ENCODE assay signal across 8 cellular contexts in genomic region chr6:148509789-148510581, GRCh38.
A peak's percentile ranks its signal among the peaks of the same experiment; 100 is the strongest.
DNase-seq lines count a peak whose midpoint lies in the region; ATAC-seq, FAIRE-seq and TF ChIP-seq lines count a peak whose summit lies in the region.

No MANE protein-coding gene starts in this region.

- no peaks in the 10 kb centered on the region for H3K36me3 Mint-ChIP-seq in activated naive CD8-positive, alpha-beta T cell treated with anti-CD3 and anti-CD28 coated beads for 36 hours
- H3K36me3 Mint-ChIP-seq in activated CD8-positive, alpha-beta T cell treated with anti-CD3 and anti-CD28 coated beads, Interleukin-2, amount 10 ng/mL, durations not matched to agents 7 days and 5 days (ENCODE audit: low read depth) = no peaks in the 10 kb centered on the region

- H3K9me3 Mint-ChIP-seq in activated naive CD8-positive, alpha-beta T cell treated with anti-CD3 and anti-CD28 coated beads for 36 hours = no peaks in the 10 kb centered on the region
- no peaks in the 10 kb centered on the region for H3K9me3 Mint-ChIP-seq in activated CD8-positive, alpha-beta T cell treated with anti-CD3 and anti-CD28 coated beads, Interleukin-2, amount 10 ng/mL, durations not matched to agents 7 days and 5 days (ENCODE audit: insufficient read depth)

- no peaks in the 10 kb centered on the region for H4K20me1 ChIP-seq in neural cell (ENCODE audit: insufficient read depth)

- CTCF ChIA-PET in activated CD8-positive, alpha-beta T cell treated with anti-CD3 and anti-CD28 coated beads, Interleukin-2, amount 10 ng/mL, durations not matched to agents 7 days and 5 days (lab: Charles Lee) = no interaction called here

- no peak for TF ChIP-seq CTCF in neural cell (IDR thresholded peaks at IDR 0.05; ENCODE audit: poor library complexity, severe bottlenecking)

- DNase-seq in RCC 7860 (ENCODE audit: low spot score) = peak; percentile 42
- DNase-seq in erythroblast (lab: John Stamatoyannopoulos, UW) = peak; percentile 5 to 8
- DNase-seq in NCI-H1436 (lab: John Stamatoyannopoulos, UW) = no peak
- no peak for DNase-seq in activated naive CD8-positive, alpha-beta T cell treated with anti-CD3 and anti-CD28 coated beads for 36 hours
- DNase-seq in activated CD8-positive, alpha-beta T cell treated with anti-CD3 and anti-CD28 coated beads, Interleukin-2, amount 10 ng/mL, durations not matched to agents 7 days and 5 days = no peak

- no peak overlapping the region for H3K4me2 ChIP-seq in neural cell (ENCODE audit: low read length)

- no peaks in the 10 kb centered on the region for H3K36me3 ChIP-seq in neural cell (ENCODE audit: insufficient read depth, low read length)

- ATAC-seq in GM19043 (IDR thresholded peaks at IDR 0.05; ENCODE audit: low read depth, unreplicated experiment) = peak; percentile 70
- ATAC-seq in HG03175 (IDR thresholded peaks at IDR 0.05; ENCODE audit: unreplicated experiment) = peak; percentile 85
- ATAC-seq in activated CD8-positive, alpha-beta T cell treated with anti-CD3 and anti-CD28 coated beads, Interleukin-2, amount 10 ng/mL, durations not matched to agents 7 days and 5 days = no peak

- no peaks in the 10 kb centered on the region for H3F3A ChIP-seq in neural cell (ENCODE audit: insufficient read depth, low read length, poor library complexity, severe bottlenecking)

- H3K9me3 ChIP-seq in neural cell (ENCODE audit: low read length) = no peaks in the 10 kb centered on the region

- no peak for FAIRE-seq in RCC 7860 (lab: Jason Lieb, UNC)

- no peak overlapping the region for H2AFZ ChIP-seq in neural cell (ENCODE audit: low read depth, low read length)

- no peak overlapping the region for H3K27ac Mint-ChIP-seq in activated naive CD8-positive, alpha-beta T cell treated with anti-CD3 and anti-CD28 coated beads for 36 hours
- no peak overlapping the region for H3K27ac Mint-ChIP-seq in activated CD8-positive, alpha-beta T cell treated with anti-CD3 and anti-CD28 coated beads, Interleukin-2, amount 10 ng/mL, durations not matched to agents 7 days and 5 days

- no peak overlapping the region for H3K9ac ChIP-seq in neural cell (ENCODE audit: low read length)

- no peak for TF ChIP-seq RAD21 in neural cell (conservative IDR thresholded peaks at IDR 0.05)

- no peak overlapping the region for H3K4me3 Mint-ChIP-seq in activated naive CD8-positive, alpha-beta T cell treated with anti-CD3 and anti-CD28 coated beads for 36 hours
- H3K4me3 Mint-ChIP-seq in activated CD8-positive, alpha-beta T cell treated with anti-CD3 and anti-CD28 coated beads, Interleukin-2, amount 10 ng/mL, durations not matched to agents 7 days and 5 days = no peak overlapping the region

- no peaks in the 10 kb centered on the region for H3K79me2 ChIP-seq in neural cell (replicated peaks; ENCODE audit: insufficient read depth, low read length)

- H3K9me2 ChIP-seq in neural cell (ENCODE audit: insufficient read depth, low read length) = no peaks in the 10 kb centered on the region

- no peaks in the 10 kb centered on the region for H3K27me3 ChIP-seq in neural cell (ENCODE audit: insufficient read depth, low read depth, low read length)

- H3K4me1 Mint-ChIP-seq in activated naive CD8-positive, alpha-beta T cell treated with anti-CD3 and anti-CD28 coated beads for 36 hours = no peaks in the 10 kb centered on the region
- no peaks in the 10 kb centered on the region for H3K4me1 Mint-ChIP-seq in activated CD8-positive, alpha-beta T cell treated with anti-CD3 and anti-CD28 coated beads, Interleukin-2, amount 10 ng/mL, durations not matched to agents 7 days and 5 days (ENCODE audit: low read depth)

- no peak overlapping the region for H3K27ac ChIP-seq in neural cell (ENCODE audit: low read length)

- peaks cover 44% of the 10 kb centered on the region for H3K27me3 Mint-ChIP-seq in activated naive CD8-positive, alpha-beta T cell treated with anti-CD3 and anti-CD28 coated beads for 36 hours
- H3K27me3 Mint-ChIP-seq in activated CD8-positive, alpha-beta T cell treated with anti-CD3 and anti-CD28 coated beads, Interleukin-2, amount 10 ng/mL, durations not matched to agents 7 days and 5 days (ENCODE audit: low read depth) = peaks cover 23% of the 10 kb centered on the region

- peak overlapping the region; percentile 53 for H3K4me3 ChIP-seq in neural cell (ENCODE audit: low read length)

- no peak for TF ChIP-seq EP300 in neural cell (conservative IDR thresholded peaks at IDR 0.05; ENCODE audit: poor library complexity, severe bottlenecking)

- no peak for TF ChIP-seq POLR2A in erythroblast (IDR thresholded peaks at IDR 0.05; ENCODE audit: low read length)

- POLR2A ChIA-PET in activated CD8-positive, alpha-beta T cell treated with anti-CD3 and anti-CD28 coated beads, Interleukin-2, amount 10 ng/mL, durations not matched to agents 7 days and 5 days (lab: Charles Lee) = no interaction called here

TF ChIP-seq in neural cell, 6 proteins besides CTCF, POLR2A, EP300 and RAD21:
- TF ChIP-seq SMC3 (conservative IDR thresholded peaks at IDR 0.05; ENCODE audit: poor library complexity) = no peak
- no peak for TF ChIP-seq TAF1 (IDR thresholded peaks at IDR 0.05; ENCODE audit: low read depth)
- no peak for TF ChIP-seq MXI1 (conservative IDR thresholded peaks at IDR 0.05; ENCODE audit: poor library complexity, severe bottlenecking)
- no peak for TF ChIP-seq POLR2AphosphoS5 (IDR thresholded peaks at IDR 0.05)
- TF ChIP-seq REST (IDR thresholded peaks at IDR 0.05; ENCODE audit: borderline replicate concordance) = no peak
- TF ChIP-seq EZH2 (IDR thresholded peaks at IDR 0.05; ENCODE audit: borderline replicate concordance, insufficient read depth, low read length, poor library complexity, severe bottlenecking) = no peak

Comparison
In these comparisons a context has a peak if more than half of its experiments do, and no peak if none do; other contexts are left out.
1. DNase-seq: peak in RCC 7860 (single experiment) and erythroblast (2 of 2); none in NCI-H1436 (single experiment), activated naive CD8-positive, alpha-beta T cell treated with anti-CD3 and anti-CD28 coated beads for 36 hours (single experiment) and activated CD8-positive, alpha-beta T cell treated with anti-CD3 and anti-CD28 coated beads, Interleukin-2, amount 10 ng/mL, durations not matched to agents 7 days and 5 days (single experiment).